Comparison of ENCODE assay signal across 8 cellular contexts in genomic region chr1:89987170-89987819, GRCh38. TPM values are rescaled to one million over a fixed set of nuclear protein-coding genes. Genes with fewer than 3 reads are reported as not detected.
DNase-seq lines count a peak whose midpoint lies in the region; ATAC-seq and TF ChIP-seq lines count a peak whose summit lies in the region.

No MANE protein-coding gene starts in this region.

- CTCF ChIA-PET in AG04450 (lab: Charles Lee): interaction anchor here (0.6 to 8.1 kb wide), 36 partner anchors 9 to 267 kb away, joined by 3 to 112 read pairs (median 4); no protein-coding TSS in a partner anchor

- peak; percentile 56 for DNase-seq in AG04450 (ENCODE audit: low read depth, low spot score)
- DNase-seq in NCI-H2107 (lab: John Stamatoyannopoulos, UW): peak; percentile 67
- DNase-seq in T1000 (lab: John Stamatoyannopoulos, UW): peak; percentile 34
- DNase-seq in chondrocyte (ENCODE audit: low spot score): no peak
- DNase-seq in left kidney (ENCODE audit: low read depth, low spot score): peak; percentile 89
- peak; percentile 24 for DNase-seq in stimulated activated naive B cell treated with anti-CD40 and anti-IgM and Interleukin-4, amounts not matched to agents 10 μg/mL and 1 μg/mL and 100 μg/mL, for 72 hours

- POLR2A ChIA-PET in AG04450 (lab: Yijun Ruan, JAX): interaction anchor here (1.0 kb wide), 1 partner anchor 144 kb away, joined by 5 read pairs; no protein-coding TSS in a partner anchor

- no peaks in the 10 kb centered on the region for H3K36me3 Mint-ChIP-seq in chondrocyte (ENCODE audit: low read depth)
- no peaks in the 10 kb centered on the region for H3K36me3 Mint-ChIP-seq in stimulated activated naive B cell treated with anti-CD40 and anti-IgM and Interleukin-4, amounts not matched to agents 10 μg/mL and 1 μg/mL and 100 μg/mL, for 72 hours

- H3K4me3 Mint-ChIP-seq in chondrocyte (ENCODE audit: unreplicated experiment): no peak overlapping the region
- H3K4me3 Mint-ChIP-seq in stimulated activated naive B cell treated with anti-CD40 and anti-IgM and Interleukin-4, amounts not matched to agents 10 μg/mL and 1 μg/mL and 100 μg/mL, for 72 hours: no peak overlapping the region

- TF ChIP-seq CTCF in AG04450 (IDR thresholded peaks at IDR 0.05; ENCODE audit: low read depth, low read length) (peak; percentile 87), chondrocyte (IDR thresholded peaks at IDR 0.05) (peak; percentile 97)

- no peaks in the 10 kb centered on the region for H3K27me3 ChIP-seq in AG04450 (ENCODE audit: control insufficient read depth, insufficient read depth, low read length)

- no peak overlapping the region for H3K27ac ChIP-seq in AG04450 (ENCODE audit: low read depth, low read length)

- no peak overlapping the region for H3K4me3 ChIP-seq in AG04450 (ENCODE audit: low read depth, low read length)

- peaks cover 3% of the 10 kb centered on the region; the same call in 1 of the 2 replicates for H3K9me3 ChIP-seq in AG04450 (ENCODE audit: control insufficient read depth, insufficient read depth, low read length)

- H3K9me3 Mint-ChIP-seq in chondrocyte (ENCODE audit: low read depth): no peaks in the 10 kb centered on the region
- H3K9me3 Mint-ChIP-seq in stimulated activated naive B cell treated with anti-CD40 and anti-IgM and Interleukin-4, amounts not matched to agents 10 μg/mL and 1 μg/mL and 100 μg/mL, for 72 hours: no peaks in the 10 kb centered on the region

- H3K27me3 Mint-ChIP-seq in chondrocyte (ENCODE audit: low read depth): no peaks in the 10 kb centered on the region
- peaks cover 0 to 4% of the 10 kb centered on the region in 2 donors for H3K27me3 Mint-ChIP-seq in stimulated activated naive B cell treated with anti-CD40 and anti-IgM and Interleukin-4, amounts not matched to agents 10 μg/mL and 1 μg/mL and 100 μg/mL, for 72 hours

- peak; percentile 91 for ATAC-seq in GM18502 (IDR thresholded peaks at IDR 0.05; ENCODE audit: poor library complexity, unreplicated experiment)
- peak; percentile 77 for ATAC-seq in HG03045 (IDR thresholded peaks at IDR 0.05; ENCODE audit: unreplicated experiment)
- ATAC-seq in stimulated activated naive B cell treated with anti-CD40 and anti-IgM and Interleukin-4, amounts not matched to agents 10 μg/mL and 1 μg/mL and 100 μg/mL, for 72 hours (replicated peaks): peak; percentile 83 to 85

- H3K4me1 Mint-ChIP-seq in chondrocyte (ENCODE audit: low read depth): peaks cover 4% of the 10 kb centered on the region
- H3K4me1 Mint-ChIP-seq in stimulated activated naive B cell treated with anti-CD40 and anti-IgM and Interleukin-4, amounts not matched to agents 10 μg/mL and 1 μg/mL and 100 μg/mL, for 72 hours: no peaks in the 10 kb centered on the region

- no peak overlapping the region for H3K27ac Mint-ChIP-seq in chondrocyte (ENCODE audit: unreplicated experiment)
- H3K27ac Mint-ChIP-seq in stimulated activated naive B cell treated with anti-CD40 and anti-IgM and Interleukin-4, amounts not matched to agents 10 μg/mL and 1 μg/mL and 100 μg/mL, for 72 hours: no peak overlapping the region

RNA-seq across cellular contexts. Expression of gene ZNF326, which starts 7.6 kb away (rescaled TPM):
- 15.5 and 23.3 TPM in 2 replicates for polyA plus RNA-seq in AG04450 (2011; rRNA removed)
- polyA minus RNA-seq in AG04450 (2011; rRNA and poly(A)+ RNA removed): 13.9 and 18.6 TPM in 2 replicates
- 17.9 to 30.0 TPM (median 19.3 TPM) in 3 replicates for total RNA-seq in chondrocyte
